Comparison of ENCODE assay signal across 32 cellular contexts in genomic region chr3:33077976-33078375, GRCh38.
"Had no signal": no experiment of that assay in that cellular context is flagged by ENCODE, and none has a peak within 500 bp of the region (broad histone marks: within the 10 kb centered on the region; RNA-seq: fewer than 3 reads in every experiment).

No MANE protein-coding gene starts in this region.

- H3K9me3 Mint-ChIP-seq: activated B cell treated with CpG ODN at 0.5 μM for 24 hours; activated CD4-positive, alpha-beta memory T cell treated with anti-CD3 and anti-CD28 coated beads for 36 hours; activated CD4-positive, alpha-beta T cell treated with anti-CD3 and anti-CD28 coated beads, Interleukin-2, amount 10 ng/mL, durations not matched to agents 24 days and 14 days; activated CD8-positive, alpha-beta T cell treated with anti-CD3 and anti-CD28 coated beads for 36 hours; activated naive CD4-positive, alpha-beta T cell treated with anti-CD3 and anti-CD28 coated beads, Interleukin-2, amount 10 ng/mL, durations not matched to agents 7 days and 5 days; activated naive CD4-positive, alpha-beta T cell treated with anti-CD3 and anti-CD28 coated beads, Interleukin-2, amount 50 U/mL, for 24 hours; activated naive CD8-positive, alpha-beta T cell treated with anti-CD3 and anti-CD28 coated beads, Interleukin-2, amount 10 ng/mL, durations not matched to agents 7 days and 5 days; activated naive CD8-positive, alpha-beta T cell treated with anti-CD3 and anti-CD28 coated beads, Interleukin-2, amount 50 U/mL, for 24 hours; activated T-cell treated with anti-CD3 and anti-CD28 coated beads, Interleukin-2, amount 50 U/mL, for 4 hours; activated T-cell treated with anti-CD3 and anti-CD28 coated beads, Interleukin-2, amount 50 U/mL, for 72 hours; activated T-helper 1 cell treated with anti-CD3 and anti-CD28 coated beads, Interleukin-12 subunit alpha, Interleukin-12 subunit beta, Interleukin-2, Interleukin-4 antibody, amounts not matched to agents 30 ng/mL and 10 ng/mL and 1 ng/mL, durations not matched to agents 14 hours and 24 hours and 36 hours; activated T-helper 2 cell treated with anti-CD3 and anti-CD28 coated beads, Interferon-gamma antibody, Interleukin-2, Interleukin-4, amounts not matched to agents 10 μg/mL and 5 μg/mL and 100 μg/mL, durations not matched to agents 14 hours and 24 hours and 36 hours; brain; central memory CD8-positive, alpha-beta T cell; T-helper 1 cell treated with Interleukin-12 subunit alpha and Interleukin-12 subunit beta and Interleukin-4 antibody, amounts not matched to agents 30 μg/mL and 1 μg/mL, for 36 hours; T-helper 2 cell treated with Interferon-gamma antibody and Interleukin-4, amounts not matched to agents 5 μg/mL and 100 μg/mL, for 36 hours had no signal

- H3K4me3 Mint-ChIP-seq: activated B cell treated with CpG ODN at 0.5 μM for 24 hours; activated CD4-positive, alpha-beta memory T cell treated with anti-CD3 and anti-CD28 coated beads for 36 hours; activated CD4-positive, alpha-beta T cell treated with anti-CD3 and anti-CD28 coated beads, Interleukin-2, amount 10 ng/mL, durations not matched to agents 24 days and 14 days; activated CD8-positive, alpha-beta T cell treated with anti-CD3 and anti-CD28 coated beads for 36 hours; activated naive CD4-positive, alpha-beta T cell treated with anti-CD3 and anti-CD28 coated beads, Interleukin-2, amount 10 ng/mL, durations not matched to agents 7 days and 5 days; activated naive CD4-positive, alpha-beta T cell treated with anti-CD3 and anti-CD28 coated beads, Interleukin-2, amount 50 U/mL, for 24 hours; activated naive CD8-positive, alpha-beta T cell; activated naive CD8-positive, alpha-beta T cell treated with anti-CD3 and anti-CD28 coated beads, Interleukin-2, amount 10 ng/mL, durations not matched to agents 7 days and 5 days; activated naive CD8-positive, alpha-beta T cell treated with anti-CD3 and anti-CD28 coated beads, Interleukin-2, amount 50 U/mL, for 24 hours; activated T-cell treated with anti-CD3 and anti-CD28 coated beads, Interleukin-2, amount 50 U/mL, for 4 hours; activated T-cell treated with anti-CD3 and anti-CD28 coated beads, Interleukin-2, amount 50 U/mL, for 72 hours; activated T-helper 1 cell treated with anti-CD3 and anti-CD28 coated beads, Interleukin-12 subunit alpha, Interleukin-12 subunit beta, Interleukin-2, Interleukin-4 antibody, amounts not matched to agents 30 ng/mL and 10 ng/mL and 1 ng/mL, durations not matched to agents 14 hours and 24 hours and 36 hours; brain; central memory CD8-positive, alpha-beta T cell; T-helper 1 cell treated with Interleukin-12 subunit alpha and Interleukin-12 subunit beta and Interleukin-4 antibody, amounts not matched to agents 30 μg/mL and 1 μg/mL, for 36 hours; T-helper 2 cell treated with Interferon-gamma antibody and Interleukin-4, amounts not matched to agents 5 μg/mL and 100 μg/mL, for 36 hours had no signal

- H3K27ac Mint-ChIP-seq: activated B cell treated with CpG ODN at 0.5 μM for 24 hours; activated CD4-positive, alpha-beta memory T cell treated with anti-CD3 and anti-CD28 coated beads for 36 hours; activated CD4-positive, alpha-beta T cell treated with anti-CD3 and anti-CD28 coated beads, Interleukin-2, amount 10 ng/mL, durations not matched to agents 24 days and 14 days; activated CD8-positive, alpha-beta T cell treated with anti-CD3 and anti-CD28 coated beads for 36 hours; activated naive CD4-positive, alpha-beta T cell treated with anti-CD3 and anti-CD28 coated beads, Interleukin-2, amount 10 ng/mL, durations not matched to agents 7 days and 5 days; activated naive CD4-positive, alpha-beta T cell treated with anti-CD3 and anti-CD28 coated beads, Interleukin-2, amount 50 U/mL, for 24 hours; activated naive CD8-positive, alpha-beta T cell; activated naive CD8-positive, alpha-beta T cell treated with anti-CD3 and anti-CD28 coated beads, Interleukin-2, amount 10 ng/mL, durations not matched to agents 7 days and 5 days; activated naive CD8-positive, alpha-beta T cell treated with anti-CD3 and anti-CD28 coated beads, Interleukin-2, amount 50 U/mL, for 24 hours; activated T-helper 1 cell treated with anti-CD3 and anti-CD28 coated beads, Interleukin-12 subunit alpha, Interleukin-12 subunit beta, Interleukin-2, Interleukin-4 antibody, amounts not matched to agents 30 ng/mL and 10 ng/mL and 1 ng/mL, durations not matched to agents 14 hours and 24 hours and 36 hours; activated T-helper 2 cell treated with anti-CD3 and anti-CD28 coated beads, Interferon-gamma antibody, Interleukin-2, Interleukin-4, amounts not matched to agents 10 μg/mL and 5 μg/mL and 100 μg/mL, durations not matched to agents 14 hours and 24 hours and 36 hours; brain; T-helper 1 cell treated with Interleukin-12 subunit alpha and Interleukin-12 subunit beta and Interleukin-4 antibody, amounts not matched to agents 30 μg/mL and 1 μg/mL, for 36 hours; T-helper 2 cell treated with Interferon-gamma antibody and Interleukin-4, amounts not matched to agents 5 μg/mL and 100 μg/mL, for 36 hours had no signal

- H3K4me1 Mint-ChIP-seq: brain had no signal

- DNase-seq: activated B cell treated with CpG ODN at 0.5 μM for 24 hours; activated CD4-positive, alpha-beta memory T cell treated with anti-CD3 and anti-CD28 coated beads for 36 hours; activated CD4-positive, alpha-beta T cell treated with anti-CD3 and anti-CD28 coated beads for 4 hours; activated CD4-positive, alpha-beta T cell treated with anti-CD3 and anti-CD28 coated beads, Interleukin-2, amount 10 ng/mL, durations not matched to agents 24 days and 14 days; activated CD4-positive, alpha-beta T cell treated with anti-CD3 and anti-CD28 coated beads, Interleukin-2, amount 50 U/mL, for 1 hour; activated CD4-positive, alpha-beta T cell treated with anti-CD3 and anti-CD28 coated beads, Interleukin-2, amount 50 U/mL, for 4 hours; activated CD4-positive, CD25-positive, alpha-beta regulatory T cell treated with anti-CD3 and anti-CD28 coated beads, Interleukin-2, amount 50 U/mL, for 72 hours; activated CD8-positive, alpha-beta memory T cell treated with anti-CD3 and anti-CD28 coated beads, Interleukin-2, amount 50 U/mL, for 4 hours; activated CD8-positive, alpha-beta T cell treated with anti-CD3 and anti-CD28 coated beads for 36 hours; activated effector memory CD4-positive, alpha-beta T cell treated with Interleukin-2 at 50 U/mL for 16 hours; activated gamma-delta T cell; activated naive CD4-positive, alpha-beta T cell treated with anti-CD3 and anti-CD28 coated beads, Interleukin-2, amount 10 ng/mL, durations not matched to agents 7 days and 5 days; activated naive CD4-positive, alpha-beta T cell treated with Interleukin-2 at 50 U/mL for 16 hours; activated naive CD8-positive, alpha-beta T cell treated with anti-CD3 and anti-CD28 coated beads, Interleukin-2, amount 10 ng/mL, durations not matched to agents 7 days and 5 days; activated naive CD8-positive, alpha-beta T cell treated with anti-CD3 and anti-CD28 coated beads, Interleukin-2, amount 50 U/mL, for 24 hours; activated T-cell treated with anti-CD3 and anti-CD28 coated beads for 4 hours; activated T-cell treated with anti-CD3 and anti-CD28 coated beads, Interleukin-2, amount 50 U/mL, for 1 hour; activated T-cell treated with anti-CD3 and anti-CD28 coated beads, Interleukin-2, amount 50 U/mL, for 4 hours; activated T-cell treated with anti-CD3 and anti-CD28 coated beads, Interleukin-2, amount 50 U/mL, for 72 hours; amygdala; anterior cingulate cortex; cerebellar nuclear complex; T-helper 1 cell; T-helper 9 cell had no signal

- ATAC-seq: activated CD8-positive, alpha-beta T cell treated with anti-CD3 and anti-CD28 coated beads for 36 hours; activated naive CD8-positive, alpha-beta T cell treated with anti-CD3 and anti-CD28 coated beads, Interleukin-2, amount 50 U/mL, for 24 hours; activated T-cell treated with anti-CD3 and anti-CD28 coated beads, Interleukin-2, amount 50 U/mL, for 4 hours; activated T-cell treated with anti-CD3 and anti-CD28 coated beads, Interleukin-2, amount 50 U/mL, for 72 hours had no signal

- H3K27me3 Mint-ChIP-seq: activated B cell treated with CpG ODN at 0.5 μM for 24 hours; activated CD4-positive, alpha-beta memory T cell treated with anti-CD3 and anti-CD28 coated beads for 36 hours; activated CD4-positive, alpha-beta T cell treated with anti-CD3 and anti-CD28 coated beads, Interleukin-2, amount 10 ng/mL, durations not matched to agents 24 days and 14 days; activated CD8-positive, alpha-beta T cell treated with anti-CD3 and anti-CD28 coated beads for 36 hours; activated naive CD4-positive, alpha-beta T cell treated with anti-CD3 and anti-CD28 coated beads, Interleukin-2, amount 10 ng/mL, durations not matched to agents 7 days and 5 days; activated naive CD4-positive, alpha-beta T cell treated with anti-CD3 and anti-CD28 coated beads, Interleukin-2, amount 50 U/mL, for 24 hours; activated naive CD8-positive, alpha-beta T cell; activated naive CD8-positive, alpha-beta T cell treated with anti-CD3 and anti-CD28 coated beads, Interleukin-2, amount 10 ng/mL, durations not matched to agents 7 days and 5 days; activated naive CD8-positive, alpha-beta T cell treated with anti-CD3 and anti-CD28 coated beads, Interleukin-2, amount 50 U/mL, for 24 hours; brain; central memory CD8-positive, alpha-beta T cell had no signal
